10 cellular contexts compared by ENCODE assay signal in genomic region chr1:51514733-51515132, GRCh38. TPM values are rescaled to one million over a fixed set of nuclear protein-coding genes. Genes with fewer than 3 reads are reported as not detected.
DNase-seq lines count a peak whose midpoint lies in the region; ATAC-seq and TF ChIP-seq lines count a peak whose summit lies in the region.
"Had no signal": no experiment of that assay in that cellular context is flagged by ENCODE, and none has a peak within 500 bp of the region (broad histone marks: within the 10 kb centered on the region; RNA-seq: fewer than 3 reads in every experiment).

No MANE protein-coding gene starts in this region.

- H3K36me3 Mint-ChIP-seq in activated CD8-positive, alpha-beta T cell treated with anti-CD3 and anti-CD28 coated beads, Interleukin-2, amount 10 ng/mL, durations not matched to agents 7 days and 5 days (ENCODE audit: low read depth) = peaks cover 3% of the 10 kb centered on the region

- no peak for DNase-seq in left ventricle myocardium inferior
- DNase-seq in left cardiac atrium = no peak
- DNase-seq in activated CD8-positive, alpha-beta T cell treated with anti-CD3 and anti-CD28 coated beads, Interleukin-2, amount 10 ng/mL, durations not matched to agents 7 days and 5 days = no peak
- no peak for DNase-seq in lower lobe of right lung
- DNase-seq in upper lobe of left lung = no peak
- DNase-seq in epidermal melanocyte (ENCODE audit: insufficient read length, low spot score) = no peak
- no peak for DNase-seq in NCI-H2196 (lab: John Stamatoyannopoulos, UW; ENCODE audit: unreplicated experiment)
- DNase-seq in putamen (ENCODE audit: low spot score) = no peak
- DNase-seq: COR-L47; naive thymus-derived CD8-positive, alpha-beta T cell had no signal

- H3K27ac ChIP-seq in left ventricle myocardium inferior (replicated peaks) (peak overlapping the region; percentile 97), lower lobe of right lung (peak overlapping the region; percentile 47), upper lobe of left lung (peak overlapping the region in 3 of 4 donors; percentile 37 to 98 (median 92))

- H3K9me3 Mint-ChIP-seq in activated CD8-positive, alpha-beta T cell treated with anti-CD3 and anti-CD28 coated beads, Interleukin-2, amount 10 ng/mL, durations not matched to agents 7 days and 5 days (ENCODE audit: insufficient read depth) = no peaks in the 10 kb centered on the region
- H3K9me3 Mint-ChIP-seq: naive thymus-derived CD8-positive, alpha-beta T cell had no signal

- 19 to 25% methylated on average over 2 of the region's 2 CpGs for WGBS in upper lobe of left lung, 2 donors

- H3K4me1 ChIP-seq in left ventricle myocardium inferior = peaks cover 89% of the 10 kb centered on the region
- H3K4me1 ChIP-seq in lower lobe of right lung = peaks cover 74% of the 10 kb centered on the region
- H3K4me1 ChIP-seq in upper lobe of left lung = peaks cover 47 to 71% (median 56%) of the 10 kb centered on the region in 4 donors

- intact Hi-C loops in left ventricle myocardium inferior (cut with micrococcal nuclease) (no loop called here), left cardiac atrium (cut with DNase I) (loop anchor here in 1 of 2 donors (10.0 kb wide), 1 partner anchor 50 kb away; no protein-coding TSS in a partner anchor), lower lobe of right lung (cut with DNase I) (no loop called here)

- no peak for TF ChIP-seq POLR2A in upper lobe of left lung (IDR thresholded peaks at IDR 0.05)

- TF ChIP-seq EP300 in upper lobe of left lung (IDR thresholded peaks at IDR 0.05) = no peak

- H3K36me3 ChIP-seq in left ventricle myocardium inferior = no peaks in the 10 kb centered on the region
- H3K36me3 ChIP-seq in lower lobe of right lung = no peaks in the 10 kb centered on the region
- H3K36me3 ChIP-seq in upper lobe of left lung = no peaks in the 10 kb centered on the region

- no peak overlapping the region for H3K27ac Mint-ChIP-seq in activated CD8-positive, alpha-beta T cell treated with anti-CD3 and anti-CD28 coated beads, Interleukin-2, amount 10 ng/mL, durations not matched to agents 7 days and 5 days

- H3K27me3 ChIP-seq in left ventricle myocardium inferior (ENCODE audit: low read depth) (no peaks in the 10 kb centered on the region), lower lobe of right lung (ENCODE audit: low read depth) (no peaks in the 10 kb centered on the region), upper lobe of left lung (no peaks in the 10 kb centered on the region)

- H3K4me3 Mint-ChIP-seq in activated CD8-positive, alpha-beta T cell treated with anti-CD3 and anti-CD28 coated beads, Interleukin-2, amount 10 ng/mL, durations not matched to agents 7 days and 5 days = peak overlapping the region; percentile 47

- TF ChIP-seq CTCF in left ventricle myocardium inferior (IDR thresholded peaks at IDR 0.05; ENCODE audit: borderline replicate concordance) (no peak), lower lobe of right lung (IDR thresholded peaks at IDR 0.05) (no peak), upper lobe of left lung (IDR thresholded peaks at IDR 0.05) (no peak)

- no peaks in the 10 kb centered on the region for H3K27me3 Mint-ChIP-seq in activated CD8-positive, alpha-beta T cell treated with anti-CD3 and anti-CD28 coated beads, Interleukin-2, amount 10 ng/mL, durations not matched to agents 7 days and 5 days (ENCODE audit: low read depth)
- H3K27me3 Mint-ChIP-seq: naive thymus-derived CD8-positive, alpha-beta T cell had no signal

- ATAC-seq in left cardiac atrium (no peak), lower lobe of right lung (no peak), upper lobe of left lung (ENCODE audit: low FRiP score in 2 of 2) (no peak)
- no peak for ATAC-seq in activated CD8-positive, alpha-beta T cell treated with anti-CD3 and anti-CD28 coated beads, Interleukin-2, amount 10 ng/mL, durations not matched to agents 7 days and 5 days
- ATAC-seq: naive thymus-derived CD8-positive, alpha-beta T cell had no signal

- no peaks in the 10 kb centered on the region for H3K9me3 ChIP-seq in left ventricle myocardium inferior (replicated peaks)
- H3K9me3 ChIP-seq in lower lobe of right lung = no peaks in the 10 kb centered on the region
- no peaks in the 10 kb centered on the region for H3K9me3 ChIP-seq in upper lobe of left lung

- peaks cover 62% of the 10 kb centered on the region for H3K4me1 Mint-ChIP-seq in activated CD8-positive, alpha-beta T cell treated with anti-CD3 and anti-CD28 coated beads, Interleukin-2, amount 10 ng/mL, durations not matched to agents 7 days and 5 days (ENCODE audit: low read depth)

- H3K4me3 ChIP-seq in left ventricle myocardium inferior (peak overlapping the region; percentile 84), lower lobe of right lung (peak overlapping the region; percentile 27), upper lobe of left lung (peak overlapping the region in 3 of 4 donors; percentile 10 to 25 (median 13))

- POLR2A ChIA-PET in activated CD8-positive, alpha-beta T cell treated with anti-CD3 and anti-CD28 coated beads, Interleukin-2, amount 10 ng/mL, durations not matched to agents 7 days and 5 days (lab: Charles Lee) = no interaction called here

- CTCF ChIA-PET in activated CD8-positive, alpha-beta T cell treated with anti-CD3 and anti-CD28 coated beads, Interleukin-2, amount 10 ng/mL, durations not matched to agents 7 days and 5 days (lab: Charles Lee) = no interaction called here

RNA-seq across cellular contexts. Expression of gene EPS15, which starts 4.3 kb away (rescaled TPM):
- total RNA-seq in left ventricle myocardium inferior (64.5 TPM), left cardiac atrium (10 to 100 TPM; 59.5 to 64.8 TPM), lower lobe of right lung (90.2 TPM), upper lobe of left lung (100 to 1,000 TPM in 1 of 6 donors, 10 to 100 TPM in 5; 50.4 to 181 (median 73.3) TPM)
- total RNA-seq in activated CD8-positive, alpha-beta T cell treated with anti-CD3 and anti-CD28 coated beads, Interleukin-2, amount 10 ng/mL, durations not matched to agents 7 days and 5 days = 10 to 100 TPM; 57.2 to 58.4 TPM

Comparison
In these comparisons a context has a peak if more than half of its experiments do, and no peak if none do; other contexts are left out.
1. H3K27ac ChIP-seq: peak in every context shown above with its lines; median percentile 97 in left ventricle myocardium inferior; 92 in upper lobe of left lung; 47 in lower lobe of right lung.
2. H3K4me3 ChIP-seq: peak in every context shown above with its lines; median percentile 84 in left ventricle myocardium inferior; 27 in lower lobe of right lung; 13 in upper lobe of left lung.